ENCODE assay signal across 8 cellular contexts in the genomic region with DNA sequence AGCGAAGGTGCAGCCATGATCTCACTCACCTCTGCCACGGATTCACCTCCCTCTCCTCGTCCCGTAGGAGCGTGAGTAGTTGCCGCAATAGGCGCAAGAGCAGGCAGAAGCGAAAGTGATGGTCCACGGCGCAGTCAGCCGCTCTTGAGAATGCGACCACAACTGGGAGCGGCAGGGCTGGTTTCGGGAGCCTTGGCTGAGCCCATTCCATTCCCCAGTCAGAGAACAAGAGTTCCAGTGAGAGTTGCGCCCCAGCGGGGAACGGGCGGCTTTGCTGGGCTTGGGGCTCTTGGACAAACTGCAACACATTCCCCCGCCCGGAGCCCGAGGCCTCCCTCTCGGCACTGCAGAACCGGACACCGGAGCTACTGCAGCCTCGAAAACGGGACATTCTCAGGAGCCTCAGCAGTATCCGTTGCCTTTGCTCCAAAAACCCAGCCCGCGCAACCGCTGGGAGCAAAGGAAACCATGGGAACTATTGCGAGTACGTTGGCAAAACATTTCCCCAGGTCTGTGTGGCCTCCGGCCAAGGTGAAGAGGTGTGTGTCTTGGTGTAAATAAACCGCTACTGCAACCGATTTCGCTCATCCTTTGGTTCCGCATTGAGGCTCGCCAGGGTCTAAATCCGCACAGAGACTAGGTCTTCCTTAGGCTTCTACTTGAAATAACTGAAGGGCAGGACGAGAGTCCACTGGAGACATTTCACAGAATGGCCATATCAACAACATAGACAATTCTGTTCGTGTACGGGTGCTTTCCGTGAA. TPM values are rescaled to one million over a fixed set of nuclear protein-coding genes. Genes with fewer than 3 reads are reported as not detected.
DNase-seq lines count a peak whose midpoint lies in the region; ATAC-seq and TF ChIP-seq lines count a peak whose summit lies in the region.

No MANE protein-coding gene starts in this region.

- H3F3A ChIP-seq in neural cell (ENCODE audit: insufficient read depth, low read length, poor library complexity, severe bottlenecking): no peaks in the 10 kb centered on the region

- peak overlapping the region; percentile 55 for H3K4me2 ChIP-seq in neural cell (ENCODE audit: low read length)

- in situ Hi-C loops in KBM-7 (cut with MboI; ENCODE audit: low pct_unique_long_range_greater_than_20kb, low sequenced_read_pairs): no loop called here

- H3K4me3 ChIP-seq in fibroblast of villous mesenchyme (ENCODE audit: low read depth, low read length): peak overlapping the region; percentile 75
- H3K4me3 ChIP-seq in neural cell (ENCODE audit: low read length): peak overlapping the region; percentile 82
- peak overlapping the region; percentile 69 for H3K4me3 ChIP-seq in suprapubic skin

- H3K36me3 ChIP-seq in neural cell (ENCODE audit: insufficient read depth, low read length): no peaks in the 10 kb centered on the region
- no peaks in the 10 kb centered on the region for H3K36me3 ChIP-seq in suprapubic skin

- DNase-seq in DMS79 (lab: John Stamatoyannopoulos, UW): peak; percentile 46
- DNase-seq in KBM-7: peak; percentile 90
- DNase-seq in RKO (ENCODE audit: low spot score): peak; percentile 85
- DNase-seq in activated effector memory CD4-positive, alpha-beta T cell treated with Interleukin-2 at 50 U/mL for 16 hours: peak; percentile 43
- peak; percentile 76 for DNase-seq in fibroblast of villous mesenchyme (ENCODE audit: low read depth)
- peak; percentile 84 for DNase-seq in suprapubic skin (ENCODE audit: low spot score in 2 of 2)

- WGBS in suprapubic skin: 43% methylated on average over 30 of the region's 43 CpGs

- H3K9me2 ChIP-seq in neural cell (ENCODE audit: insufficient read depth, low read length): no peaks in the 10 kb centered on the region

- H2AFZ ChIP-seq in neural cell (ENCODE audit: low read depth, low read length): peak overlapping the region; percentile 45

- peak; percentile 75 for ATAC-seq in GM21737 (IDR thresholded peaks at IDR 0.05; ENCODE audit: unreplicated experiment)

- H3K79me2 ChIP-seq in neural cell (replicated peaks; ENCODE audit: insufficient read depth, low read length): no peaks in the 10 kb centered on the region

- peaks cover 8% of the 10 kb centered on the region for H3K27me3 ChIP-seq in neural cell (ENCODE audit: insufficient read depth, low read depth, low read length)
- no peaks in the 10 kb centered on the region for H3K27me3 ChIP-seq in suprapubic skin

- TF ChIP-seq EP300 in neural cell (conservative IDR thresholded peaks at IDR 0.05; ENCODE audit: poor library complexity, severe bottlenecking): peak; percentile 15
- no peak for TF ChIP-seq EP300 in suprapubic skin (IDR thresholded peaks at IDR 0.05)

- H3K9me3 ChIP-seq in neural cell (ENCODE audit: low read length) (no peaks in the 10 kb centered on the region), suprapubic skin (no peaks in the 10 kb centered on the region)

- H3K27ac ChIP-seq in neural cell (ENCODE audit: low read length) (peak overlapping the region; percentile 53), suprapubic skin (peak overlapping the region; percentile 91)

- no peaks in the 10 kb centered on the region for H4K20me1 ChIP-seq in neural cell (ENCODE audit: insufficient read depth)

- peak overlapping the region; percentile 62 for H3K9ac ChIP-seq in neural cell (ENCODE audit: low read length)

- peak; percentile 22 for TF ChIP-seq RAD21 in neural cell (conservative IDR thresholded peaks at IDR 0.05)

- no peak for TF ChIP-seq POLR2A in suprapubic skin (IDR thresholded peaks at IDR 0.05)

- TF ChIP-seq CTCF in fibroblast of villous mesenchyme (IDR thresholded peaks at IDR 0.05; ENCODE audit: insufficient read depth, low read depth, low read length) (no peak), neural cell (IDR thresholded peaks at IDR 0.05; ENCODE audit: poor library complexity, severe bottlenecking) (no peak), suprapubic skin (IDR thresholded peaks at IDR 0.05) (no peak)

- H3K4me1 ChIP-seq in suprapubic skin: peaks cover 16% of the 10 kb centered on the region

TF ChIP-seq in neural cell, 6 proteins besides CTCF, POLR2A, EP300 and RAD21:
- no peak for TF ChIP-seq MXI1 (conservative IDR thresholded peaks at IDR 0.05; ENCODE audit: poor library complexity, severe bottlenecking)
- TF ChIP-seq SMC3 (conservative IDR thresholded peaks at IDR 0.05; ENCODE audit: poor library complexity): peak; percentile 32
- peak; percentile 15 for TF ChIP-seq POLR2AphosphoS5 (IDR thresholded peaks at IDR 0.05)
- TF ChIP-seq, protein P1, sequence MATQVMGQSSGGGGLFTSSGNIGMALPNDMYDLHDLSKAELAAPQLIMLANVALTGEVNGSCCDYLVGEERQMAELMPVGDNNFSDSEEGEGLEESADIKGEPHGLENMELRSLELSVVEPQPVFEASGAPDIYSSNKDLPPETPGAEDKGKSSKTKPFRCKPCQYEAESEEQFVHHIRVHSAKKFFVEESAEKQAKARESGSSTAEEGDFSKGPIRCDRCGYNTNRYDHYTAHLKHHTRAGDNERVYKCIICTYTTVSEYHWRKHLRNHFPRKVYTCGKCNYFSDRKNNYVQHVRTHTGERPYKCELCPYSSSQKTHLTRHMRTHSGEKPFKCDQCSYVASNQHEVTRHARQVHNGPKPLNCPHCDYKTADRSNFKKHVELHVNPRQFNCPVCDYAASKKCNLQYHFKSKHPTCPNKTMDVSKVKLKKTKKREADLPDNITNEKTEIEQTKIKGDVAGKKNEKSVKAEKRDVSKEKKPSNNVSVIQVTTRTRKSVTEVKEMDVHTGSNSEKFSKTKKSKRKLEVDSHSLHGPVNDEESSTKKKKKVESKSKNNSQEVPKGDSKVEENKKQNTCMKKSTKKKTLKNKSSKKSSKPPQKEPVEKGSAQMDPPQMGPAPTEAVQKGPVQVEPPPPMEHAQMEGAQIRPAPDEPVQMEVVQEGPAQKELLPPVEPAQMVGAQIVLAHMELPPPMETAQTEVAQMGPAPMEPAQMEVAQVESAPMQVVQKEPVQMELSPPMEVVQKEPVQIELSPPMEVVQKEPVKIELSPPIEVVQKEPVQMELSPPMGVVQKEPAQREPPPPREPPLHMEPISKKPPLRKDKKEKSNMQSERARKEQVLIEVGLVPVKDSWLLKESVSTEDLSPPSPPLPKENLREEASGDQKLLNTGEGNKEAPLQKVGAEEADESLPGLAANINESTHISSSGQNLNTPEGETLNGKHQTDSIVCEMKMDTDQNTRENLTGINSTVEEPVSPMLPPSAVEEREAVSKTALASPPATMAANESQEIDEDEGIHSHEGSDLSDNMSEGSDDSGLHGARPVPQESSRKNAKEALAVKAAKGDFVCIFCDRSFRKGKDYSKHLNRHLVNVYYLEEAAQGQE (IDR thresholded peaks at IDR 0.05; ENCODE audit: borderline replicate concordance): no peak

RNA-seq across cellular contexts. Expression of a gene that starts 5.7 kb away (rescaled TPM):
- total RNA-seq in fibroblast of villous mesenchyme (12.9 and 20.3 TPM in 2 replicates), suprapubic skin (10 to 100 TPM; 19.5 to 29.7 (median 25.5) TPM)
- 20.2 and 21.4 TPM in 2 replicates for polyA plus RNA-seq in neural cell
- 75.2 and 90.5 TPM in 2 replicates for polyA minus RNA-seq in neural cell

Comparison
In these comparisons a context has a peak if more than half of its experiments do, and no peak if none do; other contexts are left out.
1. Peak in every context shown above with its lines: DNase-seq, ATAC-seq, H3K4me3 ChIP-seq and H3K27ac ChIP-seq.